14 cellular contexts compared by ENCODE assay signal in the genomic region with DNA sequence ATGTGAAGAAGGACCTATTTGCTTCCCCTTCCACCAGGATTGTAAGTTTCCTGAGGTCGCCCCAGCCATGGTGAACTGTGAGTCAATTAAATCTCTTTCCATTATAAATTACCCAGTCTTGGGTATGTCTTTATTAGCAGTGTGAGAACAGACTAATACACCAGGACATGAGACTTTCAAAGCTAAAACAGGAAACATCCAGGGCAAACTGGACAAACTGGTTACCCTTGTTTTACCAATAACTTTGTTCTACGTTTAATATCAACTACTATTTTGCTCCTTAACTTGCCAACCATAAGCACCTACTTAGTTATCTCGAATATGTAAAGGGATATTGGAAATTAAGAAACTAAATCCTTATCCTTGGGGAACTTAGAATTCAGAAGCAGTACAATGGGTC.
DNase-seq lines count a peak whose midpoint lies in the region; ATAC-seq and TF ChIP-seq lines count a peak whose summit lies in the region.
"Had no signal": no experiment of that assay in that cellular context is flagged by ENCODE, and none has a peak within 500 bp of the region (broad histone marks: within the 10 kb centered on the region; RNA-seq: fewer than 3 reads in every experiment).

No MANE protein-coding gene starts in this region.

- peak overlapping the region; percentile 72 for H3K27ac Mint-ChIP-seq in Calu3 (ENCODE audit: unreplicated experiment)
- no peak overlapping the region for H3K27ac Mint-ChIP-seq in activated T-helper 2 cell treated with anti-CD3 and anti-CD28 coated beads, Interferon-gamma antibody, Interleukin-2, Interleukin-4, amounts not matched to agents 10 μg/mL and 5 μg/mL and 100 μg/mL, durations not matched to agents 14 hours and 24 hours and 36 hours
- H3K27ac Mint-ChIP-seq: CD8-positive, alpha-beta memory T cell had no signal

- TF ChIP-seq CTCF in Calu3 (IDR thresholded peaks at IDR 0.05; ENCODE audit: unreplicated experiment) = no peak
- TF ChIP-seq CTCF in VCaP (conservative IDR thresholded peaks at IDR 0.05) = no peak
- TF ChIP-seq CTCF in foreskin keratinocyte (conservative IDR thresholded peaks at IDR 0.05) = no peak

- H3K27ac ChIP-seq in VCaP = peak overlapping the region; percentile 73
- H3K27ac ChIP-seq in foreskin keratinocyte = no peak overlapping the region
- H3K27ac ChIP-seq: BLaER1 had no signal

- CTCF ChIA-PET in Calu3 (lab: Charles Lee) = no interaction called here

- no peaks in the 10 kb centered on the region for H3K9me3 Mint-ChIP-seq in Calu3 (ENCODE audit: low read depth, unreplicated experiment)
- no peaks in the 10 kb centered on the region for H3K9me3 Mint-ChIP-seq in activated T-helper 2 cell treated with anti-CD3 and anti-CD28 coated beads, Interferon-gamma antibody, Interleukin-2, Interleukin-4, amounts not matched to agents 10 μg/mL and 5 μg/mL and 100 μg/mL, durations not matched to agents 14 hours and 24 hours and 36 hours
- H3K9me3 Mint-ChIP-seq: CD8-positive, alpha-beta memory T cell had no signal

- peaks cover 4% of the 10 kb centered on the region for H3K4me1 ChIP-seq in foreskin keratinocyte

- H3K36me3 Mint-ChIP-seq in Calu3 (ENCODE audit: insufficient read depth, unreplicated experiment) = peaks cover 6% of the 10 kb centered on the region
- H3K36me3 Mint-ChIP-seq in activated T-helper 2 cell treated with anti-CD3 and anti-CD28 coated beads, Interferon-gamma antibody, Interleukin-2, Interleukin-4, amounts not matched to agents 10 μg/mL and 5 μg/mL and 100 μg/mL, durations not matched to agents 14 hours and 24 hours and 36 hours (ENCODE audit: low read depth) = no peaks in the 10 kb centered on the region
- H3K36me3 Mint-ChIP-seq: CD8-positive, alpha-beta memory T cell had no signal

- H3K27me3 ChIP-seq in foreskin keratinocyte = no peaks in the 10 kb centered on the region
- H3K27me3 ChIP-seq: BLaER1 had no signal

- DNase-seq in Calu3 = peak; percentile 39
- DNase-seq in HPDE6-E6E7 (ENCODE audit: extremely low spot score) = peak; percentile 29
- peak; percentile 33 to 56 for DNase-seq in foreskin keratinocyte
- no peak for DNase-seq in stimulated activated CD4-positive, alpha-beta T cell treated with anti-CD3 and anti-CD28 coated beads, Interleukin-4, amount 100 ng/mL, for 1 hour
- no peak for DNase-seq in activated T-helper 2 cell treated with anti-CD3 and anti-CD28 coated beads, Interferon-gamma antibody, Interleukin-2, Interleukin-4, amounts not matched to agents 10 μg/mL and 5 μg/mL and 100 μg/mL, durations not matched to agents 14 hours and 24 hours and 36 hours (ENCODE audit: low spot score)
- DNase-seq in activated CD8-positive, alpha-beta memory T cell treated with anti-CD3 and anti-CD28 coated beads, Interleukin-2, amount 50 U/mL, for 4 hours = no peak
- no peak for DNase-seq in occipital lobe (lab: John Stamatoyannopoulos, UW)
- DNase-seq: CD8-positive, alpha-beta memory T cell; DMS79 treated with DMSO at 0.1 percent for 48 hours; KG1; NCI-H1436; NCI-H2029 treated with DMSO at 0.1 percent for 48 hours had no signal

- peak overlapping the region; percentile 62 for H3K4me3 Mint-ChIP-seq in Calu3 (ENCODE audit: low read depth, unreplicated experiment)
- no peak overlapping the region for H3K4me3 Mint-ChIP-seq in activated T-helper 2 cell treated with anti-CD3 and anti-CD28 coated beads, Interferon-gamma antibody, Interleukin-2, Interleukin-4, amounts not matched to agents 10 μg/mL and 5 μg/mL and 100 μg/mL, durations not matched to agents 14 hours and 24 hours and 36 hours (ENCODE audit: low read depth)
- H3K4me3 Mint-ChIP-seq: CD8-positive, alpha-beta memory T cell had no signal

- peaks cover 21% of the 10 kb centered on the region for H3K4me1 Mint-ChIP-seq in Calu3 (ENCODE audit: low read depth, unreplicated experiment)
- no peaks in the 10 kb centered on the region for H3K4me1 Mint-ChIP-seq in activated T-helper 2 cell treated with anti-CD3 and anti-CD28 coated beads, Interferon-gamma antibody, Interleukin-2, Interleukin-4, amounts not matched to agents 10 μg/mL and 5 μg/mL and 100 μg/mL, durations not matched to agents 14 hours and 24 hours and 36 hours (ENCODE audit: low read depth)
- H3K4me1 Mint-ChIP-seq: CD8-positive, alpha-beta memory T cell had no signal

- intact Hi-C loops in Calu3 (cut with micrococcal nuclease; ENCODE audit: unreplicated experiment) = loop anchor here (5.0 kb wide), 1 partner anchor 60 kb away; no protein-coding TSS in a partner anchor
- intact Hi-C loops in activated T-helper 2 cell treated with anti-CD3 and anti-CD28 coated beads, Interferon-gamma antibody, Interleukin-2, Interleukin-4, amounts not matched to agents 10 μg/mL and 5 μg/mL and 100 μg/mL, durations not matched to agents 14 hours and 24 hours and 36 hours (cut with micrococcal nuclease) = no loop called here

- H3K27me3 Mint-ChIP-seq in Calu3 (ENCODE audit: unreplicated experiment) = no peaks in the 10 kb centered on the region
- peaks cover 10% of the 10 kb centered on the region for H3K27me3 Mint-ChIP-seq in activated T-helper 2 cell treated with anti-CD3 and anti-CD28 coated beads, Interferon-gamma antibody, Interleukin-2, Interleukin-4, amounts not matched to agents 10 μg/mL and 5 μg/mL and 100 μg/mL, durations not matched to agents 14 hours and 24 hours and 36 hours (ENCODE audit: low read depth)

- TSS peak; percentile 48 for BruUV-seq in Calu3 (replicated peaks; lab: Mats Ljungman, UMichigan)

- peak; percentile 71 for ATAC-seq in foreskin keratinocyte

Comparison
In these comparisons a context has a peak if more than half of its experiments do, and no peak if none do; other contexts are left out.
1. DNase-seq: peak in Calu3 (single experiment), HPDE6-E6E7 (single experiment) and foreskin keratinocyte (2 of 2); none in stimulated activated CD4-positive, alpha-beta T cell treated with anti-CD3 and anti-CD28 coated beads, Interleukin-4, amount 100 ng/mL, for 1 hour (single experiment), activated T-helper 2 cell treated with anti-CD3 and anti-CD28 coated beads, Interferon-gamma antibody, Interleukin-2, Interleukin-4, amounts not matched to agents 10 μg/mL and 5 μg/mL and 100 μg/mL, durations not matched to agents 14 hours and 24 hours and 36 hours (single experiment), activated CD8-positive, alpha-beta memory T cell treated with anti-CD3 and anti-CD28 coated beads, Interleukin-2, amount 50 U/mL, for 4 hours (single experiment) and occipital lobe (single experiment).